Comparison of ENCODE assay signal across 26 cellular contexts in genomic region chr6:169231790-169232506, GRCh38. TPM values are rescaled to one million over a fixed set of nuclear protein-coding genes. Genes with fewer than 3 reads are reported as not detected.
"Had no signal": no experiment of that assay in that cellular context is flagged by ENCODE, and none has a peak within 500 bp of the region (broad histone marks: within the 10 kb centered on the region; RNA-seq: fewer than 3 reads in every experiment).

No MANE protein-coding gene starts in this region.

- H3K4me1 ChIP-seq: breast epithelium, foreskin keratinocyte, transverse colon had no signal

- H3K4me1 Mint-ChIP-seq: activated naive CD4-positive, alpha-beta T cell treated with anti-CD3 and anti-CD28 coated beads, Interleukin-2, amount 50 U/mL, for 24 hours; central memory CD8-positive, alpha-beta T cell; endodermal cell had no signal

- H3K4me2 ChIP-seq: smooth muscle cell had no signal

- H3K27ac ChIP-seq: breast epithelium, foreskin keratinocyte, VCaP had no signal

- H3K27me3 ChIP-seq: breast epithelium, dorsolateral prefrontal cortex, foreskin keratinocyte, heart left ventricle, transverse colon had no signal

- H3K27me3 Mint-ChIP-seq: progenitor cell of endocrine pancreas had no signal

- ATAC-seq: activated CD4-positive, CD25-positive, alpha-beta regulatory T cell treated with anti-CD3 and anti-CD28 coated beads, Interleukin-2, amount 50 U/mL, for 24 hours; esophagus mucosa; foreskin keratinocyte; mucosa of descending colon; natural killer cell treated with Interleukin-12 subunit alpha and Interleukin-12 subunit beta and Interleukin-15 and Interleukin-18, amount 100 ng/mL, for 72 hours had no signal

- H3K9me3 ChIP-seq: breast epithelium, heart left ventricle, mucosa of descending colon, transverse colon had no signal

- H3K4me3 ChIP-seq: breast epithelium, dorsolateral prefrontal cortex, heart left ventricle, mucosa of descending colon, smooth muscle cell, transverse colon had no signal

- DNase-seq: activated CD4-positive, alpha-beta T cell treated with anti-CD3 and anti-CD28 coated beads for 48 hours; activated CD4-positive, alpha-beta T cell treated with anti-CD3 and anti-CD28 coated beads, Interleukin-2, amount 50 U/mL, for 48 hours; activated T-cell treated with anti-CD3 and anti-CD28 coated beads, Interleukin-2, amount 50 U/mL, for 48 hours; dorsolateral prefrontal cortex; endodermal cell; foreskin keratinocyte; left ventricle myocardium superior; mucosa of descending colon; stimulated activated CD4-positive, alpha-beta T cell treated with anti-CD3 and anti-CD28 coated beads, Interleukin-1b, Interleukin-23, amount 100 ng/mL, for 48 hours; stimulated activated naive CD4-positive, alpha-beta T cell; transverse colon had no signal

- H3K36me3 ChIP-seq: breast epithelium, transverse colon had no signal

- H3K27ac Mint-ChIP-seq: activated naive CD4-positive, alpha-beta T cell treated with anti-CD3 and anti-CD28 coated beads, Interleukin-2, amount 50 U/mL, for 24 hours; activated T-helper 2 cell treated with anti-CD3 and anti-CD28 coated beads, Interferon-gamma antibody, Interleukin-2, Interleukin-4, amounts not matched to agents 10 μg/mL and 5 μg/mL and 100 μg/mL, durations not matched to agents 14 hours and 24 hours and 36 hours; endodermal cell; natural killer cell treated with Interleukin-12 subunit alpha and Interleukin-12 subunit beta and Interleukin-15 and Interleukin-18, amount 100 ng/mL, for 72 hours; progenitor cell of endocrine pancreas had no signal

- H3K36me3 Mint-ChIP-seq: activated naive CD4-positive, alpha-beta T cell treated with anti-CD3 and anti-CD28 coated beads, Interleukin-2, amount 50 U/mL, for 24 hours had no signal

- H3K4me3 Mint-ChIP-seq: activated naive CD4-positive, alpha-beta T cell treated with anti-CD3 and anti-CD28 coated beads, Interleukin-2, amount 50 U/mL, for 24 hours; central memory CD8-positive, alpha-beta T cell; endodermal cell; natural killer cell treated with Interleukin-12 subunit alpha and Interleukin-12 subunit beta and Interleukin-15 and Interleukin-18, amount 100 ng/mL, for 72 hours had no signal

- FAIRE-seq: colon, TTC549 had no signal

RNA-seq across cellular contexts. Expression of gene THBS2, which starts 21.7 kb away (rescaled TPM):
- total RNA-seq: activated CD8-positive, alpha-beta memory T cell treated with anti-CD3 and anti-CD28 coated beads for 36 hours; activated T-helper 2 cell treated with anti-CD3 and anti-CD28 coated beads, Interferon-gamma antibody, Interleukin-2, Interleukin-4, amounts not matched to agents 10 μg/mL and 5 μg/mL and 100 μg/mL, durations not matched to agents 14 hours and 24 hours and 36 hours; natural killer cell treated with Interleukin-12 subunit alpha and Interleukin-12 subunit beta and Interleukin-15 and Interleukin-18, amount 100 ng/mL, for 72 hours; progenitor cell of endocrine pancreas; T-helper 1 cell treated with Interleukin-12 subunit alpha and Interleukin-12 subunit beta and Interleukin-4 antibody, amounts not matched to agents 30 ng/mL and 1 ng/mL, for 36 hours had no signal
